Comparison of ENCODE assay signal across 8 cellular contexts in the genomic region with DNA sequence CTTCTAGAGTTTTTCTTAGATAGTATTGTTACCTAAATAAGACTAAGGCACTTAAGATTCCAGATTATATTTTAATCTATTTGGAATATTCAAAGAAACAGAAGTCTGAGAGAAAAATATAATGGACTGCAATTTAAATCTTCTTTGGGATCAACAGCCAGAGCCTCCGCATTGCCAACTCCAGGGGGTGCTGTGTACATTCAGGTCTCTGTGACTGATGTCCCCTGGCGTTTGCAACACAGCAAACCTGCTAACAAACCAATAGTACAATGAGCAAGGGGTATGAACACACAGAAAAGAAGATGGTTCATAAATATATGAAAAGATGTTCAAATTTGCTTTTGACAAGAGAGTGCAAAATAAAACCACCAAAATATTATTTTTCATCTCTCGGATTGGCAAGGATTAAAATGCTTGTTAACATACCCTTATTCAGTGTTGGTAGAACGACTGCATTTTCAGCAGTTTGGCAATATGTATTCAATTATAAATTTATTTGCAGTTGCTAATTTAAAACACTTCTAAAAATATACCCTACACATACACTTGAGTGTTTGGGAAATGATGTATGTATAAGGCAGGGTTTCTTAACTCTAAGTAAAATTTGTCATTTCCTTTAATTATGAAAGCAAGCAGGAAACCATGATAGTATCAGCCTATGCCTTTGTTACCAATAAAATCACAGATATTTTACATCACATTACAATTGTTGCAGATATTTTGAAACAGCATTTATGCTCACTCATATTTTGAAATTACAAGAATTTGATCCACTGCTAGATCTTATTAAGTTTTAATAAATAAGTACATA. TPM values are rescaled to one million over a fixed set of nuclear protein-coding genes. Genes with fewer than 3 reads are reported as not detected.
DNase-seq lines count a peak whose midpoint lies in the region; ATAC-seq and TF ChIP-seq lines count a peak whose summit lies in the region.

No MANE protein-coding gene starts in this region.

- H3K4me1 Mint-ChIP-seq in activated T-cell treated with anti-CD3 and anti-CD28 coated beads, Interleukin-2, amount 50 U/mL, for 24 hours (ENCODE audit: low read depth) = no peaks in the 10 kb centered on the region

- H3K36me3 ChIP-seq in mucosa of descending colon (ENCODE audit: low read depth) (no peaks in the 10 kb centered on the region), uterus (no peaks in the 10 kb centered on the region)

- H3K27me3 Mint-ChIP-seq in activated T-cell treated with anti-CD3 and anti-CD28 coated beads, Interleukin-2, amount 50 U/mL, for 24 hours = peaks cover 11% of the 10 kb centered on the region

- no peak overlapping the region for H3K4me3 ChIP-seq in epithelial cell of proximal tubule (ENCODE audit: low read depth, low read length)
- no peak overlapping the region for H3K4me3 ChIP-seq in mucosa of descending colon
- no peak overlapping the region for H3K4me3 ChIP-seq in uterus

- H3K36me3 Mint-ChIP-seq in activated T-cell treated with anti-CD3 and anti-CD28 coated beads, Interleukin-2, amount 50 U/mL, for 24 hours (ENCODE audit: low read depth) = no peaks in the 10 kb centered on the region

- peak; percentile 78 for ATAC-seq in HG02588 (IDR thresholded peaks at IDR 0.05; ENCODE audit: unreplicated experiment)
- ATAC-seq in mucosa of descending colon = peak; percentile 68

- no peak overlapping the region for H3K4me3 Mint-ChIP-seq in activated T-cell treated with anti-CD3 and anti-CD28 coated beads, Interleukin-2, amount 50 U/mL, for 24 hours

- TF ChIP-seq CTCF in epithelial cell of proximal tubule (conservative IDR thresholded peaks at IDR 0.05; ENCODE audit: low read depth, low read length) = peak; percentile 99
- peak; percentile 66 for TF ChIP-seq CTCF in mucosa of descending colon (IDR thresholded peaks at IDR 0.05)
- TF ChIP-seq CTCF in uterus (IDR thresholded peaks at IDR 0.05) = peak; percentile 66 to 80 (median 72)

- H3K27ac ChIP-seq in uterus = no peak overlapping the region

- H3K9me3 ChIP-seq in mucosa of descending colon (no peaks in the 10 kb centered on the region), uterus (no peaks in the 10 kb centered on the region)

- no peaks in the 10 kb centered on the region for H3K27me3 ChIP-seq in uterus

- peak; percentile 31 for DNase-seq in activated T-cell treated with anti-CD3 and anti-CD28 coated beads, Interleukin-2, amount 50 U/mL, for 24 hours
- DNase-seq in activated T-cell treated with anti-CD3 and anti-CD28 coated beads, Interleukin-2, amount 50 U/mL, for 1 hour = no peak
- DNase-seq in NCI-H1048 (lab: John Stamatoyannopoulos, UW) = peak; percentile 36
- DNase-seq in SK-N-DZ (ENCODE audit: low spot score) = peak; percentile 50
- DNase-seq in epithelial cell of proximal tubule (ENCODE audit: low read depth) = no peak
- DNase-seq in mucosa of descending colon = peak; percentile 60 to 87 (median 71)
- peak; percentile 50 to 62 for DNase-seq in uterus

- no peak overlapping the region for H3K27ac Mint-ChIP-seq in activated T-cell treated with anti-CD3 and anti-CD28 coated beads, Interleukin-2, amount 50 U/mL, for 24 hours

- intact Hi-C loops in mucosa of descending colon (cut with DNase I, micrococcal nuclease) = no loop called here
- intact Hi-C loops in uterus (cut with DNase I; ENCODE audit: low total_unique reads) = no loop called here

- H3K4me1 ChIP-seq in mucosa of descending colon (ENCODE audit: low read depth) (no peaks in the 10 kb centered on the region), uterus (no peaks in the 10 kb centered on the region)

- H3K9me3 Mint-ChIP-seq in activated T-cell treated with anti-CD3 and anti-CD28 coated beads, Interleukin-2, amount 50 U/mL, for 24 hours = no peaks in the 10 kb centered on the region

- TF ChIP-seq POLR2A in uterus (IDR thresholded peaks at IDR 0.05) = no peak

RNA-seq across cellular contexts. Expression of a gene that starts 16.1 kb away (rescaled TPM):
- not detected in 2 replicates for polyA plus RNA-seq in SK-N-DZ (2014; cell fraction: cytosol; rRNA removed)
- not detected in 2 replicates for polyA plus RNA-seq in SK-N-DZ (2014; cell fraction: nucleus; rRNA removed)
- total RNA-seq in epithelial cell of proximal tubule (304 and 345 TPM in 2 replicates), mucosa of descending colon (10 to 100 TPM; 22.7 to 87.8 (median 24.9) TPM), uterus (100 to 1,000 TPM; 102 to 118 (median 113) TPM)

Comparison
In these comparisons a context has a peak if more than half of its experiments do, and no peak if none do; other contexts are left out.
1. DNase-seq: peak in activated T-cell treated with anti-CD3 and anti-CD28 coated beads, Interleukin-2, amount 50 U/mL, for 24 hours (single experiment), NCI-H1048 (single experiment), SK-N-DZ (single experiment), mucosa of descending colon (3 of 3) and uterus (2 of 2); none in activated T-cell treated with anti-CD3 and anti-CD28 coated beads, Interleukin-2, amount 50 U/mL, for 1 hour (single experiment) and epithelial cell of proximal tubule (single experiment).
2. Peak in every context shown above with its lines, with median percentiles within 50 percentile points of each other: CTCF ChIP-seq.